In the genomic region with DNA sequence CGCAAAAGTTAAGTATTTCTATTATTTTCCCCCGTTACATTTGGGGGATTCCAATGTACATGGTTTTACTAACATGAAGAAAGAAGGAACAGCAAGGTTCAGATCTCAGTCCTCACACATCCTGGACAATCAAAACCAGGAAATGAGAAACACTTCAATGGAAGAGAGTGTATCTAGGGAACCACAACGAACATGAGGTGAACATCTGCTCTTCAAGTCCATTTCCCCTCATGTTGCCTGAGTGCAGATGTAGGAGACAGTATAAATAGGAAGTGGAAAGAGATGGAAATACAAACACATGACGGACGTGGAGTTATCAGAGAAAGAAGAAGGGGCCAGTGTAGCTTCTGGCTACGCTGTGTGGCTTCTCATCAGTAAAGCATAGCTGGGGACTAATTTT, we compare ENCODE assay signal across 17 cellular contexts. TPM values are rescaled to one million over a fixed set of nuclear protein-coding genes. Genes with fewer than 3 reads are reported as not detected.
DNase-seq lines count a peak whose midpoint lies in the region; FAIRE-seq and TF ChIP-seq lines count a peak whose summit lies in the region.
"Had no signal": no experiment of that assay in that cellular context is flagged by ENCODE, and none has a peak within 500 bp of the region (broad histone marks: within the 10 kb centered on the region; RNA-seq: fewer than 3 reads in every experiment).

No MANE protein-coding gene starts in this region.

- no peak overlapping the region for H2AFZ ChIP-seq in astrocyte (ENCODE audit: low read depth, low read length)

- in situ Hi-C loops in ACHN (cut with HindIII; ENCODE audit: low pct_ligation_motif_present, low pct_unique_long_range_greater_than_20kb, low sequenced_read_pairs) = no loop called here

- no peaks in the 10 kb centered on the region for H3K79me2 ChIP-seq in astrocyte (ENCODE audit: insufficient read depth, low read length)

- no peaks in the 10 kb centered on the region for H4K20me1 ChIP-seq in astrocyte (ENCODE audit: insufficient read depth, low read length)

- no peaks in the 10 kb centered on the region for H3K27me3 ChIP-seq in astrocyte (ENCODE audit: insufficient read depth, low read length)
- H3K27me3 ChIP-seq: dorsolateral prefrontal cortex, gastroesophageal sphincter, pancreas had no signal

- peaks cover 23% of the 10 kb centered on the region for H3K4me1 ChIP-seq in astrocyte (ENCODE audit: insufficient read depth, low read length)
- H3K4me1 ChIP-seq: gastroesophageal sphincter, pancreas had no signal

- no peak overlapping the region for H3K27ac Mint-ChIP-seq in astrocyte (ENCODE audit: unreplicated experiment)

- H3K36me3 Mint-ChIP-seq in astrocyte (ENCODE audit: low read depth, unreplicated experiment) = no peaks in the 10 kb centered on the region

- peak overlapping the region; percentile 3 for H3K4me2 ChIP-seq in astrocyte (ENCODE audit: low read length)

- no peak overlapping the region for H3K9ac ChIP-seq in astrocyte (ENCODE audit: low read length)

- no peaks in the 10 kb centered on the region for H3K9me3 Mint-ChIP-seq in astrocyte (ENCODE audit: unreplicated experiment)

- DNase-seq in DMS 273 (lab: John Stamatoyannopoulos, UW; ENCODE audit: unreplicated experiment) (peak; percentile 58), DMS 273 treated with DMSO at 0.1 percent for 48 hours (lab: John Stamatoyannopoulos, UW) (no peak), NCI-H1092 treated with DMSO at 0.1 percent for 48 hours (lab: John Stamatoyannopoulos, UW) (peak; percentile 39), astrocyte (ENCODE audit: low read depth) (peak; percentile 54), lung microvascular endothelial cell (ENCODE audit: low read depth in 2 of 2) (peak; percentile 78 to 84), A172 (ENCODE audit: low spot score) (no peak), SK-N-DZ (ENCODE audit: low spot score) (no peak), ACHN (no peak)
- DNase-seq: activated T-cell treated with anti-CD3 and anti-CD28 coated beads, Interleukin-2, amount 50 U/mL, for 48 hours; amygdala; COR-L47; dorsolateral prefrontal cortex; islet precursor cell; NCI-H345; pancreas had no signal

- no peaks in the 10 kb centered on the region for H3K9me3 ChIP-seq in astrocyte (ENCODE audit: insufficient read depth, low read depth, low read length)
- H3K9me3 ChIP-seq: gastroesophageal sphincter, pancreas had no signal

- no peak for TF ChIP-seq CTCF in astrocyte (IDR thresholded peaks at IDR 0.05; ENCODE audit: insufficient read depth, low read depth, low read length)

- H3K36me3 ChIP-seq in astrocyte (ENCODE audit: insufficient read depth, low read length) = no peaks in the 10 kb centered on the region
- H3K36me3 ChIP-seq: gastroesophageal sphincter, pancreas had no signal

- no peaks in the 10 kb centered on the region for H3K27me3 Mint-ChIP-seq in astrocyte (ENCODE audit: low read depth, unreplicated experiment)

- peak; percentile 63 for FAIRE-seq in astrocyte (lab: Jason Lieb, UNC)

- H3K27ac ChIP-seq in astrocyte (ENCODE audit: low read depth, low read length) = no peak overlapping the region
- H3K27ac ChIP-seq: 22Rv1, dorsolateral prefrontal cortex, gastroesophageal sphincter, pancreas had no signal

- no peak overlapping the region for H3K4me3 Mint-ChIP-seq in astrocyte (ENCODE audit: unreplicated experiment)

- H3K4me3 ChIP-seq in astrocyte (ENCODE audit: insufficient read depth, low read depth, low read length) = no peak overlapping the region
- H3K4me3 ChIP-seq: dorsolateral prefrontal cortex, gastroesophageal sphincter, pancreas had no signal

- peaks cover 24% of the 10 kb centered on the region for H3K4me1 Mint-ChIP-seq in astrocyte (ENCODE audit: low read depth, unreplicated experiment)

RNA-seq across cellular contexts. Expression of gene CHN1, which starts 52.6 kb away (rescaled TPM):
- total RNA-seq in astrocyte (23.9 and 28.8 TPM in 2 replicates), lung microvascular endothelial cell (8.1 and 8.5 TPM in 2 replicates)
- 41.3 and 42.5 TPM in 2 replicates for total RNA-seq in A172 (2014; rRNA removed; shearing (Covaris generic))
- polyA plus RNA-seq in SK-N-DZ (2014; cell fraction: cytosol; rRNA removed) = 81.6 and 96.7 TPM in 2 replicates
- 64.2 and 86.9 TPM in 2 replicates for polyA plus RNA-seq in SK-N-DZ (2014; cell fraction: nucleus; rRNA removed)

Comparison
In these comparisons a context has a peak if more than half of its experiments do, and no peak if none do; other contexts are left out.
1. DNase-seq: peak in DMS 273 (single experiment), NCI-H1092 treated with DMSO at 0.1 percent for 48 hours (single experiment), astrocyte (single experiment) and lung microvascular endothelial cell (2 of 2); none in DMS 273 treated with DMSO at 0.1 percent for 48 hours (single experiment), A172 (single experiment), SK-N-DZ (single experiment) and ACHN (single experiment).